ENCODE assay signal across 1 cellular context in genomic region chr17:8187517-8188407, GRCh38.
TF ChIP-seq lines count a peak whose summit lies in the region.

No MANE protein-coding gene starts in this region.

TF ChIP-seq in GM23338, 12 proteins besides CTCF, POLR2A, EP300 and RAD21 (continued from another document):
- TF ChIP-seq ZNF462 (CRISPR knock-in tag; IDR thresholded peaks at IDR 0.05) (no peak), ZNF331 (CRISPR knock-in tag; IDR thresholded peaks at IDR 0.05; ENCODE audit: low read depth) (no peak), REST (IDR thresholded peaks at IDR 0.05; ENCODE audit: unreplicated experiment) (no peak), ZNF114 (CRISPR knock-in tag; IDR thresholded peaks at IDR 0.05) (no peak)
